In the genomic region with DNA sequence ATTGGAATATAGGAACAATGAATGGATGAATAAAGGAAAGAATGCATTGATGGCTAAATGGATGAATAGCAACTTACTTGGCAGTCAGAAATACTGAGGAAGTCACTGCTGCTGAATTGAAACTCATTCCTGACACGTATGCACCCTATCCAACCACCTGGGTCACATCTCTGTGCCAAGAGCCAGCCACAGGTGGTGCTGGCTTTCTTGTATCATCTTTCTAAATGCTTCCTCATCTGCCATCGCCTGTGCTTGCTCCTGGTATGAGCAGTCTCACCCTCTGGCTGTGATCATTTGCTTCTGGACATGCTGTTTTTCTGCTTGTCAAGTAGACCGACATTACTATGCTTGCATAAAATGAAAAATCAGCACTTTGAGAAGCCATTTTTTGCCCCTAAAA, we compare ENCODE assay signal across 22 cellular contexts.
"Had no signal": no experiment of that assay in that cellular context is flagged by ENCODE, and none has a peak within 500 bp of the region (broad histone marks: within the 10 kb centered on the region; RNA-seq: fewer than 3 reads in every experiment).

No MANE protein-coding gene starts in this region.

- H3K9me3 Mint-ChIP-seq: activated B cell treated with CpG ODN at 0.5 μM for 24 hours; natural killer cell treated with Interleukin-12 subunit alpha and Interleukin-12 subunit beta and Interleukin-15 and Interleukin-18, amount 100 ng/mL, for 72 hours had no signal

- H3K4me1 Mint-ChIP-seq: activated B cell treated with CpG ODN at 0.5 μM for 24 hours; activated CD4-positive, alpha-beta T cell treated with anti-CD3 and anti-CD28 coated beads for 36 hours; activated naive CD8-positive, alpha-beta T cell treated with anti-CD3 and anti-CD28 coated beads for 36 hours; central memory CD8-positive, alpha-beta T cell had no signal

- DNase-seq: activated B cell treated with CpG ODN at 0.5 μM for 24 hours; activated CD4-positive, alpha-beta memory T cell treated with anti-CD3 and anti-CD28 coated beads for 36 hours; activated CD4-positive, alpha-beta T cell treated with anti-CD3 and anti-CD28 coated beads for 36 hours; activated naive CD4-positive, alpha-beta T cell treated with Interleukin-2 at 50 U/mL for 16 hours; activated naive CD8-positive, alpha-beta T cell treated with anti-CD3 and anti-CD28 coated beads for 36 hours; activated T-cell treated with anti-CD3 and anti-CD28 coated beads, Interleukin-2, amount 50 U/mL, for 48 hours; effector memory CD8-positive, alpha-beta T cell; gastrocnemius medialis; heart right ventricle; islet precursor cell; left cardiac atrium; pancreas; right cardiac atrium; stimulated activated CD4-positive, alpha-beta T cell treated with anti-CD3 and anti-CD28 coated beads, Interleukin-12 subunit alpha, Interleukin-12 subunit beta, amount 100 ng/mL, for 4 hours; substantia nigra; thyroid gland; upper lobe of right lung had no signal

- ATAC-seq: activated CD4-positive, alpha-beta T cell treated with anti-CD3 and anti-CD28 coated beads for 36 hours; effector memory CD8-positive, alpha-beta T cell; gastrocnemius medialis; heart right ventricle; left cardiac atrium; natural killer cell treated with Interleukin-12 subunit alpha and Interleukin-12 subunit beta and Interleukin-15 and Interleukin-18, amount 100 ng/mL, for 72 hours; pancreas; right cardiac atrium; upper lobe of right lung had no signal

- H3K4me3 Mint-ChIP-seq: activated B cell treated with CpG ODN at 0.5 μM for 24 hours; activated CD4-positive, alpha-beta memory T cell treated with anti-CD3 and anti-CD28 coated beads for 36 hours; activated CD4-positive, alpha-beta T cell treated with anti-CD3 and anti-CD28 coated beads for 36 hours; activated naive CD8-positive, alpha-beta T cell treated with anti-CD3 and anti-CD28 coated beads for 36 hours; central memory CD8-positive, alpha-beta T cell; effector memory CD8-positive, alpha-beta T cell; natural killer cell treated with Interleukin-12 subunit alpha and Interleukin-12 subunit beta and Interleukin-15 and Interleukin-18, amount 100 ng/mL, for 72 hours; stimulated activated naive CD8-positive, alpha-beta T cell treated with anti-CD3 and anti-CD28 coated beads, Interleukin-15, Interleukin-2, amounts not matched to agents 100 ng/mL and 50 ng/mL, for 24 hours had no signal

- H3K27ac ChIP-seq: breast epithelium, esophagus muscularis mucosa, gastrocnemius medialis, heart right ventricle, pancreas, thyroid gland, upper lobe of right lung had no signal

- H3K27me3 ChIP-seq: breast epithelium, esophagus muscularis mucosa, gastrocnemius medialis, heart right ventricle, pancreas, thyroid gland, upper lobe of right lung had no signal

- H3K27ac Mint-ChIP-seq: activated B cell treated with CpG ODN at 0.5 μM for 24 hours; activated CD4-positive, alpha-beta memory T cell treated with anti-CD3 and anti-CD28 coated beads for 36 hours; activated CD4-positive, alpha-beta T cell treated with anti-CD3 and anti-CD28 coated beads for 36 hours; activated naive CD8-positive, alpha-beta T cell treated with anti-CD3 and anti-CD28 coated beads for 36 hours; effector memory CD8-positive, alpha-beta T cell; natural killer cell treated with Interleukin-12 subunit alpha and Interleukin-12 subunit beta and Interleukin-15 and Interleukin-18, amount 100 ng/mL, for 72 hours; stimulated activated naive CD8-positive, alpha-beta T cell treated with anti-CD3 and anti-CD28 coated beads, Interleukin-15, Interleukin-2, amounts not matched to agents 100 ng/mL and 50 ng/mL, for 24 hours had no signal

- H3K36me3 ChIP-seq: breast epithelium, esophagus muscularis mucosa, gastrocnemius medialis, heart right ventricle, pancreas, thyroid gland, upper lobe of right lung had no signal

- H3K9me3 ChIP-seq: breast epithelium, esophagus muscularis mucosa, gastrocnemius medialis, heart right ventricle, pancreas, thyroid gland, upper lobe of right lung had no signal

- H3K27me3 Mint-ChIP-seq: activated B cell treated with CpG ODN at 0.5 μM for 24 hours; activated CD4-positive, alpha-beta memory T cell treated with anti-CD3 and anti-CD28 coated beads for 36 hours; activated CD4-positive, alpha-beta T cell treated with anti-CD3 and anti-CD28 coated beads for 36 hours; activated naive CD8-positive, alpha-beta T cell treated with anti-CD3 and anti-CD28 coated beads for 36 hours; central memory CD8-positive, alpha-beta T cell; effector memory CD8-positive, alpha-beta T cell; natural killer cell treated with Interleukin-12 subunit alpha and Interleukin-12 subunit beta and Interleukin-15 and Interleukin-18, amount 100 ng/mL, for 72 hours; stimulated activated naive CD8-positive, alpha-beta T cell treated with anti-CD3 and anti-CD28 coated beads, Interleukin-15, Interleukin-2, amounts not matched to agents 100 ng/mL and 50 ng/mL, for 24 hours had no signal

- H3K36me3 Mint-ChIP-seq: activated CD4-positive, alpha-beta memory T cell treated with anti-CD3 and anti-CD28 coated beads for 36 hours; activated naive CD8-positive, alpha-beta T cell treated with anti-CD3 and anti-CD28 coated beads for 36 hours; natural killer cell treated with Interleukin-12 subunit alpha and Interleukin-12 subunit beta and Interleukin-15 and Interleukin-18, amount 100 ng/mL, for 72 hours had no signal

- H3K4me3 ChIP-seq: breast epithelium, esophagus muscularis mucosa, gastrocnemius medialis, heart right ventricle, pancreas, thyroid gland, upper lobe of right lung had no signal

- H3K4me1 ChIP-seq: breast epithelium, esophagus muscularis mucosa, gastrocnemius medialis, heart right ventricle, pancreas, thyroid gland, upper lobe of right lung had no signal
